22 cellular contexts compared by ENCODE assay signal in genomic region chr16:9003322-9003721, GRCh38. TPM values are rescaled to one million over a fixed set of nuclear protein-coding genes. Genes with fewer than 3 reads are reported as not detected.
DNase-seq lines count a peak whose midpoint lies in the region; TF ChIP-seq lines count a peak whose summit lies in the region.
"Had no signal": no experiment of that assay in that cellular context is flagged by ENCODE, and none has a peak within 500 bp of the region (broad histone marks: within the 10 kb centered on the region; RNA-seq: fewer than 3 reads in every experiment).

No MANE protein-coding gene starts in this region.

- H3K4me1 ChIP-seq in esophagus (ENCODE audit: control insufficient read depth in 2 of 2, insufficient read depth in 2 of 2, low read length in 1 of 2) (peaks cover 0 to 2% of the 10 kb centered on the region in 2 donors), transverse colon (peaks cover 8 to 29% (median 17%) of the 10 kb centered on the region in 4 donors)
- H3K4me1 ChIP-seq: ascending aorta, neural progenitor cell had no signal

- H3K9me3 ChIP-seq in esophagus (ENCODE audit: control insufficient read depth in 2 of 2, insufficient read depth in 1 of 2, low read depth in 1 of 2, low read length in 1 of 2) (no peaks in the 10 kb centered on the region), transverse colon (no peaks in the 10 kb centered on the region)
- H3K9me3 ChIP-seq: ascending aorta had no signal

- H3K36me3 ChIP-seq in esophagus (ENCODE audit: control insufficient read depth in 2 of 2, insufficient read depth in 2 of 2, low read length in 1 of 2) (no peaks in the 10 kb centered on the region), transverse colon (no peaks in the 10 kb centered on the region)
- H3K36me3 ChIP-seq: ascending aorta, neural progenitor cell had no signal

- H3K27me3 ChIP-seq in esophagus (ENCODE audit: control insufficient read depth in 1 of 2, insufficient read depth in 2 of 2, low read length in 2 of 2) (no peaks in the 10 kb centered on the region), transverse colon (no peaks in the 10 kb centered on the region)
- H3K27me3 ChIP-seq: ascending aorta, neural progenitor cell had no signal

- TF ChIP-seq CTCF in transverse colon (IDR thresholded peaks at IDR 0.05), result no peak

- in situ Hi-C loops in transverse colon (cut with MboI; ENCODE audit: low pct_ligation_motif_present in 1 of 4, low pct_unique_long_range_greater_than_20kb in 1 of 4, low sequenced_read_pairs in 3 of 4), result loop anchor here in 3 of 4 donors (10.0 to 25.0 kb wide), 3 partner anchors 99 to 441 kb away; partner anchors contain the start of gene ABAT (in 2 of the 3)

- DNase-seq in DMS153 (lab: John Stamatoyannopoulos, UW) (peak; percentile 1), DMS153 treated with DMSO at 0.1 percent for 48 hours (lab: John Stamatoyannopoulos, UW; ENCODE audit: unreplicated experiment) (no peak), NCI-H510A (lab: John Stamatoyannopoulos, UW) (peak; percentile 53), transverse colon (peak; percentile 82), NCI-H1092 treated with DMSO at 0.1 percent for 48 hours (lab: John Stamatoyannopoulos, UW) (no peak), NCI-H446 (lab: John Stamatoyannopoulos, UW) (no peak)
- no peak for DNase-seq in activated effector memory CD4-positive, alpha-beta T cell treated with Interleukin-2 at 50 U/mL for 16 hours
- DNase-seq: activated CD4-positive, alpha-beta T cell treated with anti-CD3 and anti-CD28 coated beads for 36 hours; activated T-cell treated with anti-CD3 and anti-CD28 coated beads, Interleukin-2, amount 50 U/mL, for 72 hours; cerebellar nuclear complex; EL; endodermal cell; glutamatergic neuron; NCI-H1092; NCI-H2227 treated with DMSO at 0.1 percent for 48 hours; stimulated activated naive CD4-positive, alpha-beta T cell treated with Interleukin-2 at 50 U/mL for 16 hours; SW 1271; trophoblast cell had no signal

- H3K27ac ChIP-seq in esophagus (ENCODE audit: low read depth in 2 of 2, low read length in 1 of 2), result peak overlapping the region; percentile 45 to 83
- H3K27ac ChIP-seq in transverse colon, result peak overlapping the region; percentile 75 to 84 (median 79)
- H3K27ac ChIP-seq: 22Rv1, ascending aorta, neural progenitor cell had no signal

- no peak overlapping the region for H3K4me3 ChIP-seq in esophagus (ENCODE audit: low read depth in 1 of 2, low read length in 2 of 2)
- no peak overlapping the region for H3K4me3 ChIP-seq in transverse colon
- H3K4me3 ChIP-seq: ascending aorta, neural progenitor cell had no signal

- WGBS in esophagus, 2 donors, result 48 to 53% methylated on average over 5 of the region's 5 CpGs
- 66 to 100% methylated on average over 2 to 5 of the region's 5 CpGs for WGBS in transverse colon (ENCODE audit: low coverage in 1 of 2), 2 donors

- TF ChIP-seq EP300 in transverse colon (IDR thresholded peaks at IDR 0.05; ENCODE audit: low read depth), result no peak

- peak; percentile 71 for TF ChIP-seq POLR2A in transverse colon (IDR thresholded peaks at IDR 0.05)

- intact Hi-C loops in transverse colon (cut with DNase I; ENCODE audit: low total_unique reads), result loop anchor here (10.0 kb wide), 1 partner anchor 99 kb away; no protein-coding TSS in a partner anchor

RNA-seq across cellular contexts. Expression of gene USP7, which starts 39.6 kb away (rescaled TPM):
- polyA plus RNA-seq in esophagus, result 10 to 100 TPM; 27.8 to 34.6 TPM
- 100 to 1,000 TPM in 3 of 4 donors, 10 to 100 TPM in 1; 72.9 to 419 (median 158) TPM for total RNA-seq in transverse colon

Comparison
In these comparisons a context has a peak if more than half of its experiments do, and no peak if none do; other contexts are left out.
1. DNase-seq: peak in DMS153 (single experiment), NCI-H510A (single experiment) and transverse colon (single experiment); none in DMS153 treated with DMSO at 0.1 percent for 48 hours (single experiment), activated effector memory CD4-positive, alpha-beta T cell treated with Interleukin-2 at 50 U/mL for 16 hours (single experiment), NCI-H1092 treated with DMSO at 0.1 percent for 48 hours (single experiment) and NCI-H446 (0 of 2).